1 cellular context compared by ENCODE assay signal in genomic region chr16:25256821-25257503, GRCh38.
TF ChIP-seq lines count a peak whose summit lies in the region.

No MANE protein-coding gene starts in this region.

TF ChIP-seq in HepG2, 621 proteins besides CTCF, POLR2A, EP300 and RAD21 (continued from another document and continues in another):
- TF ChIP-seq, protein P1, sequence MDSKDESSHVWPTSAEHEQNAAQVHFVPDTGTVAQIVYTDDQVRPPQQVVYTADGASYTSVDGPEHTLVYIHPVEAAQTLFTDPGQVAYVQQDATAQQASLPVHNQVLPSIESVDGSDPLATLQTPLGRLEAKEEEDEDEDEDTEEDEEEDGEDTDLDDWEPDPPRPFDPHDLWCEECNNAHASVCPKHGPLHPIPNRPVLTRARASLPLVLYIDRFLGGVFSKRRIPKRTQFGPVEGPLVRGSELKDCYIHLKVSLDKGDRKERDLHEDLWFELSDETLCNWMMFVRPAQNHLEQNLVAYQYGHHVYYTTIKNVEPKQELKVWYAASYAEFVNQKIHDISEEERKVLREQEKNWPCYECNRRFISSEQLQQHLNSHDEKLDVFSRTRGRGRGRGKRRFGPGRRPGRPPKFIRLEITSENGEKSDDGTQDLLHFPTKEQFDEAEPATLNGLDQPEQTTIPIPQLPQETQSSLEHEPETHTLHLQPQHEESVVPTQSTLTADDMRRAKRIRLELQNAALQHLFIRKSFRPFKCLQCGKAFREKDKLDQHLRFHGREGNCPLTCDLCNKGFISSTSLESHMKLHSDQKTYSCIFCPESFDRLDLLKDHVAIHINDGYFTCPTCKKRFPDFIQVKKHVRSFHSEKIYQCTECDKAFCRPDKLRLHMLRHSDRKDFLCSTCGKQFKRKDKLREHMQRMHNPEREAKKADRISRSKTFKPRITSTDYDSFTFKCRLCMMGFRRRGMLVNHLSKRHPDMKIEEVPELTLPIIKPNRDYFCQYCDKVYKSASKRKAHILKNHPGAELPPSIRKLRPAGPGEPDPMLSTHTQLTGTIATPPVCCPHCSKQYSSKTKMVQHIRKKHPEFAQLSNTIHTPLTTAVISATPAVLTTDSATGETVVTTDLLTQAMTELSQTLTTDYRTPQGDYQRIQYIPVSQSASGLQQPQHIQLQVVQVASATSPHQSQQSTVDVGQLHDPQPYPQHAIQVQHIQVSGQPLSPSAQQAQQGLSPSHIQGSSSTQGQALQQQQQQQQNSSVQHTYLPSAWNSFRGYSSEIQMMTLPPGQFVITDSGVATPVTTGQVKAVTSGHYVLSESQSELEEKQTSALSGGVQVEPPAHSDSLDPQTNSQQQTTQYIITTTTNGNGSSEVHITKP (CRISPR knock-in tag; IDR thresholded peaks at IDR 0.05; ENCODE audit: low read depth), result no peak
- TF ChIP-seq MAF1 (CRISPR knock-in tag; IDR thresholded peaks at IDR 0.05; ENCODE audit: borderline replicate concordance) (no peak), TBX3 (IDR thresholded peaks at IDR 0.05; ENCODE audit: borderline replicate concordance) (no peak), KIAA2018 (CRISPR knock-in tag; IDR thresholded peaks at IDR 0.05; ENCODE audit: borderline replicate concordance) (no peak), THYN1 (CRISPR knock-in tag; IDR thresholded peaks at IDR 0.05; ENCODE audit: borderline replicate concordance, low read depth) (no peak), MTF1 (CRISPR knock-in tag; IDR thresholded peaks at IDR 0.05) (no peak), GABPB1 (CRISPR knock-in tag; IDR thresholded peaks at IDR 0.05) (no peak), NR3C1 (CRISPR knock-in tag; IDR thresholded peaks at IDR 0.05) (no peak), ZNF564 (CRISPR knock-in tag; IDR thresholded peaks at IDR 0.05) (peak; percentile 12; the same call in 1 of the 2 replicates), TFDP1 (CRISPR knock-in tag; IDR thresholded peaks at IDR 0.05; ENCODE audit: borderline replicate concordance) (no peak), CENPT (CRISPR knock-in tag; IDR thresholded peaks at IDR 0.05; ENCODE audit: low read depth) (no peak), ZNF879 (CRISPR knock-in tag; IDR thresholded peaks at IDR 0.05) (0 out of 2 replicates have a peak, but pooled peaks have one; percentile 5), ZFYVE20 (CRISPR knock-in tag; IDR thresholded peaks at IDR 0.05; ENCODE audit: borderline replicate concordance, low read depth) (no peak), ZMYM2 (CRISPR knock-in tag; IDR thresholded peaks at IDR 0.05) (0 out of 2 replicates have a peak, but pooled peaks have one; percentile 21), ZZZ3 (CRISPR knock-in tag; IDR thresholded peaks at IDR 0.05; ENCODE audit: borderline replicate concordance) (no peak), AHR (CRISPR knock-in tag; IDR thresholded peaks at IDR 0.05) (no peak), CCDC6 (CRISPR knock-in tag; IDR thresholded peaks at IDR 0.05) (no peak), ZNF383 (CRISPR knock-in tag; IDR thresholded peaks at IDR 0.05; ENCODE audit: borderline replicate concordance) (no peak), HNRNPH1 (optimal IDR thresholded peaks at IDR 0.05; ENCODE audit: low read depth, low read length) (no peak), ZNF501 (CRISPR knock-in tag; IDR thresholded peaks at IDR 0.05) (no peak), DR1 (CRISPR knock-in tag; IDR thresholded peaks at IDR 0.05) (0 out of 2 replicates have a peak, but pooled peaks have one; percentile 28), SAFB2 (CRISPR knock-in tag; IDR thresholded peaks at IDR 0.05; ENCODE audit: borderline replicate concordance, low read depth) (no peak), ETV5 (CRISPR knock-in tag; IDR thresholded peaks at IDR 0.05; ENCODE audit: borderline replicate concordance) (no peak)
- TF ChIP-seq, protein P2, sequence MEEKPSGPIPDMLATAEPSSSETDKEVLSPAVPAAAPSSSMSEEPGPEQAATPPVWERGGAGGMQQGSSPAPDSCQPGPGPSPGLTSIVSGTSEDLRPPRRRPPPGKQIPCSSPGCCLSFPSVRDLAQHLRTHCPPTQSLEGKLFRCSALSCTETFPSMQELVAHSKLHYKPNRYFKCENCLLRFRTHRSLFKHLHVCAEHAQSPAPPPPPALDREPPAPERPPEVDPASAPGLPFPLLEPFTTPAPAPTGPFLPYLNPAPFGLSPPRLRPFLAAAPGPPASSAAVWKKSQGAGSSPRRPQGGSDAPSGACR (CRISPR knock-in tag; IDR thresholded peaks at IDR 0.05), result no peak
- TF ChIP-seq, protein P3, sequence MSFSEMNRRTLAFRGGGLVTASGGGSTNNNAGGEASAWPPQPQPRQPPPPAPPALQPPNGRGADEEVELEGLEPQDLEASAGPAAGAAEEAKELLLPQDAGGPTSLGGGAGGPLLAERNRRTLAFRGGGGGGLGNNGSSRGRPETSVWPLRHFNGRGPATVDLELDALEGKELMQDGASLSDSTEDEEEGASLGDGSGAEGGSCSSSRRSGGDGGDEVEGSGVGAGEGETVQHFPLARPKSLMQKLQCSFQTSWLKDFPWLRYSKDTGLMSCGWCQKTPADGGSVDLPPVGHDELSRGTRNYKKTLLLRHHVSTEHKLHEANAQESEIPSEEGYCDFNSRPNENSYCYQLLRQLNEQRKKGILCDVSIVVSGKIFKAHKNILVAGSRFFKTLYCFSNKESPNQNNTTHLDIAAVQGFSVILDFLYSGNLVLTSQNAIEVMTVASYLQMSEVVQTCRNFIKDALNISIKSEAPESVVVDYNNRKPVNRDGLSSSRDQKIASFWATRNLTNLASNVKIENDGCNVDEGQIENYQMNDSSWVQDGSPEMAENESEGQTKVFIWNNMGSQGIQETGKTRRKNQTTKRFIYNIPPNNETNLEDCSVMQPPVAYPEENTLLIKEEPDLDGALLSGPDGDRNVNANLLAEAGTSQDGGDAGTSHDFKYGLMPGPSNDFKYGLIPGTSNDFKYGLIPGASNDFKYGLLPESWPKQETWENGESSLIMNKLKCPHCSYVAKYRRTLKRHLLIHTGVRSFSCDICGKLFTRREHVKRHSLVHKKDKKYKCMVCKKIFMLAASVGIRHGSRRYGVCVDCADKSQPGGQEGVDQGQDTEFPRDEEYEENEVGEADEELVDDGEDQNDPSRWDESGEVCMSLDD (CRISPR knock-in tag; IDR thresholded peaks at IDR 0.05; ENCODE audit: borderline replicate concordance), result no peak
- TF ChIP-seq, protein P4, sequence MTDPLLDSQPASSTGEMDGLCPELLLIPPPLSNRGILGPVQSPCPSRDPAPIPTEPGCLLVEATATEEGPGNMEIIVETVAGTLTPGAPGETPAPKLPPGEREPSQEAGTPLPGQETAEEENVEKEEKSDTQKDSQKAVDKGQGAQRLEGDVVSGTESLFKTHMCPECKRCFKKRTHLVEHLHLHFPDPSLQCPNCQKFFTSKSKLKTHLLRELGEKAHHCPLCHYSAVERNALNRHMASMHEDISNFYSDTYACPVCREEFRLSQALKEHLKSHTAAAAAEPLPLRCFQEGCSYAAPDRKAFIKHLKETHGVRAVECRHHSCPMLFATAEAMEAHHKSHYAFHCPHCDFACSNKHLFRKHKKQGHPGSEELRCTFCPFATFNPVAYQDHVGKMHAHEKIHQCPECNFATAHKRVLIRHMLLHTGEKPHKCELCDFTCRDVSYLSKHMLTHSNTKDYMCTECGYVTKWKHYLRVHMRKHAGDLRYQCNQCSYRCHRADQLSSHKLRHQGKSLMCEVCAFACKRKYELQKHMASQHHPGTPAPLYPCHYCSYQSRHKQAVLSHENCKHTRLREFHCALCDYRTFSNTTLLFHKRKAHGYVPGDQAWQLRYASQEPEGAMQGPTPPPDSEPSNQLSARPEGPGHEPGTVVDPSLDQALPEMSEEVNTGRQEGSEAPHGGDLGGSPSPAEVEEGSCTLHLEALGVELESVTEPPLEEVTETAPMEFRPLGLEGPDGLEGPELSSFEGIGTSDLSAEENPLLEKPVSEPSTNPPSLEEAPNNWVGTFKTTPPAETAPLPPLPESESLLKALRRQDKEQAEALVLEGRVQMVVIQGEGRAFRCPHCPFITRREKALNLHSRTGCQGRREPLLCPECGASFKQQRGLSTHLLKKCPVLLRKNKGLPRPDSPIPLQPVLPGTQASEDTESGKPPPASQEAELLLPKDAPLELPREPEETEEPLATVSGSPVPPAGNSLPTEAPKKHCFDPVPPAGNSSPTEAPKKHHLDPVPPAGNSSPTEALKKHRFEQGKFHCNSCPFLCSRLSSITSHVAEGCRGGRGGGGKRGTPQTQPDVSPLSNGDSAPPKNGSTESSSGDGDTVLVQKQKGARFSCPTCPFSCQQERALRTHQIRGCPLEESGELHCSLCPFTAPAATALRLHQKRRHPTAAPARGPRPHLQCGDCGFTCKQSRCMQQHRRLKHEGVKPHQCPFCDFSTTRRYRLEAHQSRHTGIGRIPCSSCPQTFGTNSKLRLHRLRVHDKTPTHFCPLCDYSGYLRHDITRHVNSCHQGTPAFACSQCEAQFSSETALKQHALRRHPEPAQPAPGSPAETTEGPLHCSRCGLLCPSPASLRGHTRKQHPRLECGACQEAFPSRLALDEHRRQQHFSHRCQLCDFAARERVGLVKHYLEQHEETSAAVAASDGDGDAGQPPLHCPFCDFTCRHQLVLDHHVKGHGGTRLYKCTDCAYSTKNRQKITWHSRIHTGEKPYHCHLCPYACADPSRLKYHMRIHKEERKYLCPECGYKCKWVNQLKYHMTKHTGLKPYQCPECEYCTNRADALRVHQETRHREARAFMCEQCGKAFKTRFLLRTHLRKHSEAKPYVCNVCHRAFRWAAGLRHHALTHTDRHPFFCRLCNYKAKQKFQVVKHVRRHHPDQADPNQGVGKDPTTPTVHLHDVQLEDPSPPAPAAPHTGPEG (CRISPR knock-in tag; IDR thresholded peaks at IDR 0.05), result 0 out of 2 replicates have a peak, but pooled peaks have one; percentile 3
- TF ChIP-seq, protein P5, sequence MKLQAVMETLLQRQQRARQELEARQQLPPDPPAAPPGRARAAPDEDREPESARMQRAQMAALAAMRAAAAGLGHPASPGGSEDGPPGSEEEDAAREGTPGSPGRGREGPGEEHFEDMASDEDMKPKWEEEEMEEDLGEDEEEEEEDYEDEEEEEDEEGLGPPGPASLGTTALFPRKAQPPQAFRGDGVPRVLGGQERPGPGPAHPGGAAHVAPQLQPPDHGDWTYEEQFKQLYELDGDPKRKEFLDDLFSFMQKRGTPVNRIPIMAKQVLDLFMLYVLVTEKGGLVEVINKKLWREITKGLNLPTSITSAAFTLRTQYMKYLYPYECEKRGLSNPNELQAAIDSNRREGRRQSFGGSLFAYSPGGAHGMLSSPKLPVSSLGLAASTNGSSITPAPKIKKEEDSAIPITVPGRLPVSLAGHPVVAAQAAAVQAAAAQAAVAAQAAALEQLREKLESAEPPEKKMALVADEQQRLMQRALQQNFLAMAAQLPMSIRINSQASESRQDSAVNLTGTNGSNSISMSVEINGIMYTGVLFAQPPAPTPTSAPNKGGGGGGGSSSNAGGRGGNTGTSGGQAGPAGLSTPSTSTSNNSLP (IDR thresholded peaks at IDR 0.05; ENCODE audit: low read depth, low read length), result no peak
